ENCODE assay signal across 19 cellular contexts in genomic region chr9:115517335-115518075, GRCh38.
A peak's percentile ranks its signal among the peaks of the same experiment; 100 is the strongest.
DNase-seq lines count a peak whose midpoint lies in the region; ATAC-seq and TF ChIP-seq lines count a peak whose summit lies in the region.
"Had no signal": no experiment of that assay in that cellular context is flagged by ENCODE, and none has a peak within 500 bp of the region (broad histone marks: within the 10 kb centered on the region; RNA-seq: fewer than 3 reads in every experiment).

No MANE protein-coding gene starts in this region.

- H3K9me3 Mint-ChIP-seq in activated CD8-positive, alpha-beta memory T cell treated with anti-CD3 and anti-CD28 coated beads, Interleukin-2, amount 10 ng/mL, durations not matched to agents 7 days and 5 days (ENCODE audit: low read depth), result no peaks in the 10 kb centered on the region
- no peaks in the 10 kb centered on the region for H3K9me3 Mint-ChIP-seq in endothelial cell (ENCODE audit: unreplicated experiment)

- peak; percentile 89 for DNase-seq in EH (ENCODE audit: low read depth)
- no peak for DNase-seq in SK-N-SH
- DNase-seq in fibroblast of lung (ENCODE audit: low read depth in 2 of 2), result peak; percentile 45 to 66
- peak; percentile 76 for DNase-seq in stromal cell of bone marrow (ENCODE audit: low read depth)
- DNase-seq in PC-9, result no peak
- no peak for DNase-seq in activated CD8-positive, alpha-beta memory T cell treated with anti-CD3 and anti-CD28 coated beads, Interleukin-2, amount 10 ng/mL, durations not matched to agents 7 days and 5 days
- no peak for DNase-seq in endothelial cell (ENCODE audit: low spot score)
- DNase-seq: AML-193; CD4-positive, CD25-positive, alpha-beta regulatory T cell; GDM1; NCI-H1092 treated with DMSO at 0.1 percent for 48 hours; NCI-H1694 treated with DMSO at 0.1 percent for 48 hours; NCI-H345; NCI-H69; NK-92 treated with Interleukin-12 subunit alpha and Interleukin-12 subunit beta, amount 100 ng/mL, for 24 hours; OCI-M1 had no signal

- no peak overlapping the region for H3K4me2 ChIP-seq in SK-N-SH
- H3K4me2 ChIP-seq in fibroblast of lung (ENCODE audit: extremely low read depth, insufficient read depth, low read length), result no peak overlapping the region
- no peak overlapping the region for H3K4me2 ChIP-seq in PC-9
- H3K4me2 ChIP-seq: KMS-11 had no signal

- no TSS peak for BruUV-seq in PC-9 (replicated peaks; lab: Mats Ljungman, UMichigan)

- POLR2A ChIA-PET in SK-N-SH (lab: Yijun Ruan, JAX) (no interaction called here), PC-9 (lab: Charles Lee; ENCODE audit: unreplicated experiment) (no interaction called here)

- H3K4me3 Mint-ChIP-seq in activated CD8-positive, alpha-beta memory T cell treated with anti-CD3 and anti-CD28 coated beads, Interleukin-2, amount 10 ng/mL, durations not matched to agents 7 days and 5 days, result no peak overlapping the region
- H3K4me3 Mint-ChIP-seq in endothelial cell (ENCODE audit: unreplicated experiment), result no peak overlapping the region
- H3K4me3 Mint-ChIP-seq: CD4-positive, CD25-positive, alpha-beta regulatory T cell had no signal

- H3K27ac ChIP-seq in SK-N-SH (ENCODE audit: low read depth in 2 of 2, low read length in 1 of 2) (peak overlapping the region; percentile 5 to 40; a peak in 3 of 4 replicates), fibroblast of lung (ENCODE audit: insufficient read depth, low read length) (no peak overlapping the region), PC-9 (no peak overlapping the region)
- H3K27ac ChIP-seq: KMS-11, RWPE1, SJSA1 had no signal

- H3K27me3 ChIP-seq in SK-N-SH (ENCODE audit: insufficient read depth) (no peaks in the 10 kb centered on the region), fibroblast of lung (ENCODE audit: control insufficient read depth, insufficient read depth, low read length) (no peaks in the 10 kb centered on the region), PC-9 (ENCODE audit: insufficient read depth, low read depth) (no peaks in the 10 kb centered on the region)
- H3K27me3 ChIP-seq: SJSA1 had no signal

- TF ChIP-seq CTCF in SK-N-SH (IDR thresholded peaks at IDR 0.05), result no peak
- no peak for TF ChIP-seq CTCF in fibroblast of lung (conservative IDR thresholded peaks at IDR 0.05 in 1 of 2, IDR thresholded peaks at IDR 0.05 in 1 of 2; ENCODE audit: low read depth in 1 of 2, low read length in 2 of 2)
- TF ChIP-seq CTCF in PC-9 (conservative IDR thresholded peaks at IDR 0.05), result no peak
- TF ChIP-seq CTCF in endothelial cell (IDR thresholded peaks at IDR 0.05; ENCODE audit: unreplicated experiment), result no peak

- H3K9me2 ChIP-seq in SK-N-SH, result no peaks in the 10 kb centered on the region
- H3K9me2 ChIP-seq in PC-9 (ENCODE audit: insufficient read depth), result no peaks in the 10 kb centered on the region

- H3K9me3 ChIP-seq in SK-N-SH, result no peaks in the 10 kb centered on the region
- no peaks in the 10 kb centered on the region for H3K9me3 ChIP-seq in fibroblast of lung (ENCODE audit: control insufficient read depth, insufficient read depth, low read depth, low read length)
- no peaks in the 10 kb centered on the region for H3K9me3 ChIP-seq in PC-9 (ENCODE audit: insufficient read depth, low read depth)
- H3K9me3 ChIP-seq: SJSA1 had no signal

- H3K36me3 ChIP-seq in SK-N-SH (replicated peaks in 1 of 2; ENCODE audit: control insufficient read depth in 1 of 2, insufficient read depth in 2 of 2, low read length in 1 of 2) (no peaks in the 10 kb centered on the region), fibroblast of lung (ENCODE audit: control insufficient read depth, insufficient read depth, low read length) (no peaks in the 10 kb centered on the region), PC-9 (ENCODE audit: low read depth) (no peaks in the 10 kb centered on the region)
- H3K36me3 ChIP-seq: SJSA1 had no signal

- H3K4me1 ChIP-seq in SK-N-SH (ENCODE audit: control insufficient read depth in 1 of 2, insufficient read depth in 2 of 2, low read depth in 1 of 2, low read length in 1 of 2) (no peaks in the 10 kb centered on the region), fibroblast of lung (ENCODE audit: control insufficient read depth, extremely low read depth, insufficient read depth, low read length) (no peaks in the 10 kb centered on the region), PC-9 (replicated peaks; ENCODE audit: insufficient read depth) (no peaks in the 10 kb centered on the region)

- ATAC-seq in activated CD8-positive, alpha-beta memory T cell treated with anti-CD3 and anti-CD28 coated beads, Interleukin-2, amount 10 ng/mL, durations not matched to agents 7 days and 5 days, result no peak

- TF ChIP-seq RAD21 in SK-N-SH (IDR thresholded peaks at IDR 0.05; ENCODE audit: low read length), result no peak

- no peaks in the 10 kb centered on the region for H3K4me1 Mint-ChIP-seq in activated CD8-positive, alpha-beta memory T cell treated with anti-CD3 and anti-CD28 coated beads, Interleukin-2, amount 10 ng/mL, durations not matched to agents 7 days and 5 days
- no peaks in the 10 kb centered on the region for H3K4me1 Mint-ChIP-seq in endothelial cell (ENCODE audit: unreplicated experiment)
- H3K4me1 Mint-ChIP-seq: CD4-positive, CD25-positive, alpha-beta regulatory T cell had no signal

- H3K27ac Mint-ChIP-seq in activated CD8-positive, alpha-beta memory T cell treated with anti-CD3 and anti-CD28 coated beads, Interleukin-2, amount 10 ng/mL, durations not matched to agents 7 days and 5 days, result no peak overlapping the region
- H3K27ac Mint-ChIP-seq in endothelial cell (ENCODE audit: unreplicated experiment), result no peak overlapping the region
- H3K27ac Mint-ChIP-seq: CD4-positive, CD25-positive, alpha-beta regulatory T cell had no signal

- TF ChIP-seq EP300 in SK-N-SH (IDR thresholded peaks at IDR 0.05; ENCODE audit: borderline replicate concordance in 1 of 2, low read depth in 1 of 2, low read length in 1 of 2), result no peak

- peaks cover 7% of the 10 kb centered on the region for H3K27me3 Mint-ChIP-seq in activated CD8-positive, alpha-beta memory T cell treated with anti-CD3 and anti-CD28 coated beads, Interleukin-2, amount 10 ng/mL, durations not matched to agents 7 days and 5 days
- peaks cover 1% of the 10 kb centered on the region for H3K27me3 Mint-ChIP-seq in endothelial cell (ENCODE audit: unreplicated experiment)
- H3K27me3 Mint-ChIP-seq: CD4-positive, CD25-positive, alpha-beta regulatory T cell had no signal

- H3K4me3 ChIP-seq in SK-N-SH (ENCODE audit: low read depth in 2 of 2, low read length in 1 of 2), result no peak overlapping the region
- H3K4me3 ChIP-seq in fibroblast of lung (replicated peaks in 1 of 4; ENCODE audit: control extremely low read depth in 1 of 4, insufficient read depth in 1 of 4, low read depth in 3 of 4, low read length in 4 of 4), result no peak overlapping the region
- no peak overlapping the region for H3K4me3 ChIP-seq in PC-9
- H3K4me3 ChIP-seq: SJSA1 had no signal

- H3K79me2 ChIP-seq in SK-N-SH (ENCODE audit: insufficient read depth) (no peaks in the 10 kb centered on the region), fibroblast of lung (ENCODE audit: control insufficient read depth, insufficient read depth, low read length) (no peaks in the 10 kb centered on the region), PC-9 (ENCODE audit: low read depth) (no peaks in the 10 kb centered on the region)

- CTCF ChIA-PET in SK-N-SH (lab: Yijun Ruan, JAX) (no interaction called here), PC-9 (lab: Charles Lee) (no interaction called here)
- CTCF ChIA-PET in activated CD8-positive, alpha-beta memory T cell treated with anti-CD3 and anti-CD28 coated beads, Interleukin-2, amount 10 ng/mL, durations not matched to agents 7 days and 5 days (lab: Charles Lee), result no interaction called here

- H3K9ac ChIP-seq in SK-N-SH, result no peak overlapping the region
- no peak overlapping the region for H3K9ac ChIP-seq in fibroblast of lung (ENCODE audit: insufficient read depth, low read length)
- H3K9ac ChIP-seq: KMS-11 had no signal

- no peaks in the 10 kb centered on the region for H3K36me3 Mint-ChIP-seq in activated CD8-positive, alpha-beta memory T cell treated with anti-CD3 and anti-CD28 coated beads, Interleukin-2, amount 10 ng/mL, durations not matched to agents 7 days and 5 days
- no peaks in the 10 kb centered on the region for H3K36me3 Mint-ChIP-seq in endothelial cell (ENCODE audit: low read depth, unreplicated experiment)
- H3K36me3 Mint-ChIP-seq: CD4-positive, CD25-positive, alpha-beta regulatory T cell had no signal

- no peaks in the 10 kb centered on the region for H3F3A ChIP-seq in SK-N-SH (replicated peaks; ENCODE audit: insufficient read depth)
- no peaks in the 10 kb centered on the region for H3F3A ChIP-seq in PC-9 (ENCODE audit: insufficient read depth, low read depth)

- H2AFZ ChIP-seq in SK-N-SH (ENCODE audit: low read depth) (no peak overlapping the region), fibroblast of lung (ENCODE audit: low read length) (no peak overlapping the region), PC-9 (no peak overlapping the region)

- H4K20me1 ChIP-seq in SK-N-SH (ENCODE audit: insufficient read depth) (no peaks in the 10 kb centered on the region), fibroblast of lung (ENCODE audit: control insufficient read depth, extremely low read depth, insufficient read depth, low read length) (no peaks in the 10 kb centered on the region), PC-9 (ENCODE audit: insufficient read depth) (no peaks in the 10 kb centered on the region)

- intact Hi-C loops in PC-9 (cut with micrococcal nuclease; ENCODE audit: unreplicated experiment), result no loop called here

TF ChIP-seq in SK-N-SH, 30 proteins besides CTCF, POLR2A, EP300 and RAD21:
- TF ChIP-seq TCF12 (IDR thresholded peaks at IDR 0.05), result 0 out of 2 replicates have a peak, but pooled peaks have one; percentile 3
- TF ChIP-seq NFIC (IDR thresholded peaks at IDR 0.05; ENCODE audit: borderline replicate concordance), result no peak

Comparison
In these comparisons a context has a peak if more than half of its experiments do, and no peak if none do; other contexts are left out.
1. DNase-seq: peak in EH (single experiment), fibroblast of lung (2 of 2) and stromal cell of bone marrow (single experiment); none in SK-N-SH (single experiment), PC-9 (0 of 2), activated CD8-positive, alpha-beta memory T cell treated with anti-CD3 and anti-CD28 coated beads, Interleukin-2, amount 10 ng/mL, durations not matched to agents 7 days and 5 days (single experiment) and endothelial cell (single experiment).
2. H3K27ac ChIP-seq: peak in SK-N-SH (2 of 2); none in fibroblast of lung (single experiment) and PC-9 (single experiment).